In genomic region chr3:143135150-143135549, GRCh38 we compare ENCODE assay signal across 10 cellular contexts.
A peak's percentile ranks its signal among the peaks of the same experiment; 100 is the strongest.
DNase-seq lines count a peak whose midpoint lies in the region; ATAC-seq and TF ChIP-seq lines count a peak whose summit lies in the region.
"Had no signal": no experiment of that assay in that cellular context is flagged by ENCODE, and none has a peak within 500 bp of the region (broad histone marks: within the 10 kb centered on the region; RNA-seq: fewer than 3 reads in every experiment).

No MANE protein-coding gene starts in this region.

- no peaks in the 10 kb centered on the region for H3K27me3 Mint-ChIP-seq in activated naive CD4-positive, alpha-beta T cell treated with anti-CD3 and anti-CD28 coated beads, Interleukin-2, amount 50 U/mL, for 24 hours
- H3K27me3 Mint-ChIP-seq in stimulated activated memory B cell treated with anti-CD40 and anti-IgM and Interleukin-4, amounts not matched to agents 10 μg/mL and 1 μg/mL and 100 μg/mL, for 72 hours, result no peaks in the 10 kb centered on the region
- H3K27me3 Mint-ChIP-seq: stimulated activated naive CD8-positive, alpha-beta T cell treated with anti-CD3 and anti-CD28 coated beads, Interleukin-15, Interleukin-2, amounts not matched to agents 100 ng/mL and 50 ng/mL, for 24 hours had no signal

- no peak overlapping the region for H3K4me3 ChIP-seq in RWPE2 (ENCODE audit: severe bottlenecking)
- H3K4me3 ChIP-seq in fibroblast of pulmonary artery (replicated peaks; ENCODE audit: low read depth, low read length), result no peak overlapping the region

- H3K36me3 Mint-ChIP-seq in activated naive CD4-positive, alpha-beta T cell treated with anti-CD3 and anti-CD28 coated beads, Interleukin-2, amount 50 U/mL, for 24 hours, result no peaks in the 10 kb centered on the region
- peaks cover 8% of the 10 kb centered on the region for H3K36me3 Mint-ChIP-seq in stimulated activated memory B cell treated with anti-CD40 and anti-IgM and Interleukin-4, amounts not matched to agents 10 μg/mL and 1 μg/mL and 100 μg/mL, for 72 hours

- H3K4me3 Mint-ChIP-seq in activated naive CD4-positive, alpha-beta T cell treated with anti-CD3 and anti-CD28 coated beads, Interleukin-2, amount 50 U/mL, for 24 hours, result no peak overlapping the region
- no peak overlapping the region for H3K4me3 Mint-ChIP-seq in stimulated activated memory B cell treated with anti-CD40 and anti-IgM and Interleukin-4, amounts not matched to agents 10 μg/mL and 1 μg/mL and 100 μg/mL, for 72 hours
- H3K4me3 Mint-ChIP-seq: stimulated activated naive CD8-positive, alpha-beta T cell treated with anti-CD3 and anti-CD28 coated beads, Interleukin-15, Interleukin-2, amounts not matched to agents 100 ng/mL and 50 ng/mL, for 24 hours had no signal

- peaks cover 34% of the 10 kb centered on the region for H3K4me1 Mint-ChIP-seq in activated naive CD4-positive, alpha-beta T cell treated with anti-CD3 and anti-CD28 coated beads, Interleukin-2, amount 50 U/mL, for 24 hours
- peaks cover 16% of the 10 kb centered on the region for H3K4me1 Mint-ChIP-seq in stimulated activated memory B cell treated with anti-CD40 and anti-IgM and Interleukin-4, amounts not matched to agents 10 μg/mL and 1 μg/mL and 100 μg/mL, for 72 hours

- H3K9me3 Mint-ChIP-seq in activated naive CD4-positive, alpha-beta T cell treated with anti-CD3 and anti-CD28 coated beads, Interleukin-2, amount 50 U/mL, for 24 hours, result no peaks in the 10 kb centered on the region
- H3K9me3 Mint-ChIP-seq in stimulated activated memory B cell treated with anti-CD40 and anti-IgM and Interleukin-4, amounts not matched to agents 10 μg/mL and 1 μg/mL and 100 μg/mL, for 72 hours, result peaks cover 4% of the 10 kb centered on the region
- H3K9me3 Mint-ChIP-seq: stimulated activated naive CD8-positive, alpha-beta T cell treated with anti-CD3 and anti-CD28 coated beads, Interleukin-15, Interleukin-2, amounts not matched to agents 100 ng/mL and 50 ng/mL, for 24 hours had no signal

- ATAC-seq in RWPE2 (ENCODE audit: low read depth) (peak; percentile 97), GM21515 (IDR thresholded peaks at IDR 0.05; ENCODE audit: unreplicated experiment) (no peak)
- ATAC-seq in stimulated activated memory B cell treated with anti-CD40 and anti-IgM and Interleukin-4, amounts not matched to agents 10 μg/mL and 1 μg/mL and 100 μg/mL, for 72 hours, result peak; percentile 57
- no peak for ATAC-seq in stimulated activated naive CD8-positive, alpha-beta T cell treated with anti-CD3 and anti-CD28 coated beads, Interleukin-15, Interleukin-2, amounts not matched to agents 100 U/mL and 50 U/mL, for 24 hours

- no peaks in the 10 kb centered on the region for H3K27me3 ChIP-seq in RWPE2 (ENCODE audit: insufficient read depth, poor library complexity, severe bottlenecking)
- H3K27me3 ChIP-seq: BE2C had no signal

- TF ChIP-seq CTCF in RWPE2 (IDR thresholded peaks at IDR 0.05; ENCODE audit: poor library complexity, severe bottlenecking) (peak; percentile 40), fibroblast of pulmonary artery (IDR thresholded peaks at IDR 0.05; ENCODE audit: low read length, missing control alignments) (peak; percentile 25)

- H3K36me3 ChIP-seq in RWPE2 (ENCODE audit: low read depth), result no peaks in the 10 kb centered on the region
- H3K36me3 ChIP-seq: BE2C had no signal

- peaks cover 23% of the 10 kb centered on the region for H3K4me1 ChIP-seq in RWPE2 (ENCODE audit: insufficient read depth, poor library complexity, severe bottlenecking)
- H3K4me1 ChIP-seq: BE2C had no signal

- DNase-seq in activated naive CD4-positive, alpha-beta T cell (lab: John Stamatoyannopoulos, UW), result no peak
- no peak for DNase-seq in RWPE2 (ENCODE audit: low spot score)
- DNase-seq in fibroblast of pulmonary artery (ENCODE audit: low read depth), result peak; percentile 96
- no peak for DNase-seq in stimulated activated naive CD8-positive, alpha-beta T cell treated with anti-CD3 and anti-CD28 coated beads, Interleukin-15, Interleukin-2, amounts not matched to agents 100 U/mL and 50 U/mL, for 24 hours
- DNase-seq in SKM-1 (lab: John Stamatoyannopoulos, UW; ENCODE audit: unreplicated experiment), result no peak

- H3K9me3 ChIP-seq in RWPE2 (ENCODE audit: severe bottlenecking), result no peaks in the 10 kb centered on the region
- H3K9me3 ChIP-seq: BE2C had no signal

- H3K27ac ChIP-seq in RWPE2 (ENCODE audit: poor library complexity, severe bottlenecking), result peak overlapping the region; percentile 54

- H3K27ac Mint-ChIP-seq in activated naive CD4-positive, alpha-beta T cell treated with anti-CD3 and anti-CD28 coated beads, Interleukin-2, amount 50 U/mL, for 24 hours, result peak overlapping the region; percentile 25
- H3K27ac Mint-ChIP-seq in stimulated activated memory B cell treated with anti-CD40 and anti-IgM and Interleukin-4, amounts not matched to agents 10 μg/mL and 1 μg/mL and 100 μg/mL, for 72 hours, result no peak overlapping the region
- H3K27ac Mint-ChIP-seq: stimulated activated naive CD8-positive, alpha-beta T cell treated with anti-CD3 and anti-CD28 coated beads, Interleukin-15, Interleukin-2, amounts not matched to agents 100 ng/mL and 50 ng/mL, for 24 hours had no signal

Comparison
In these comparisons a context has a peak if more than half of its experiments do, and no peak if none do; other contexts are left out.
1. ATAC-seq: peak in RWPE2 (single experiment) and stimulated activated memory B cell treated with anti-CD40 and anti-IgM and Interleukin-4, amounts not matched to agents 10 μg/mL and 1 μg/mL and 100 μg/mL, for 72 hours (single experiment); none in stimulated activated naive CD8-positive, alpha-beta T cell treated with anti-CD3 and anti-CD28 coated beads, Interleukin-15, Interleukin-2, amounts not matched to agents 100 U/mL and 50 U/mL, for 24 hours (single experiment) and GM21515 (single experiment).